Comparison of ENCODE assay signal across 8 cellular contexts in the genomic region with DNA sequence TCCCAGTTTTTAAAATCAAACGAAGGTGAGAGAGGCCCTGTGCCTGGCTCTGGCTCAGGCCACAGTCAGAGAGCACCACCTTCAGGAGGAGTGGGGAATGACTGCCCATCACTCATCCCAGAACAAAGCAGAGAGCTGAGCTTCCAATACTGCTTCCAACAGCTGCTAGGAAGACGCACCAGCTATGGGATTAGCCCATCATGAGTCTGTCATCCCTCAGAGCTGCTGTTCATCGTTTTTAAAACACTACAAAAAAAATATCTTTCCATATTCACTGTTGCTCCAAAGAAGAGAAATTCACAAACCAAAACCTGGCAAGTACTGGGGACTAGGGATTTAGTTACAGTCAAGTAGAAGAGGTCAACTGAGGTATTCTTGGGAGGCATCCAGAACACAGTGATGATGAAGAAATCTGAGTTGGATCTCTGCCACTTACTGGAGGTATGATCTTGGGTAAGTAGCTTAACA.
DNase-seq lines count a peak whose midpoint lies in the region; ATAC-seq and TF ChIP-seq lines count a peak whose summit lies in the region.

No MANE protein-coding gene starts in this region.

- H4K20me1 ChIP-seq in PC-9 (ENCODE audit: insufficient read depth): no peaks in the 10 kb centered on the region; the same call in 1 of the 2 replicates

- ATAC-seq in GM18502 (IDR thresholded peaks at IDR 0.05; ENCODE audit: poor library complexity, unreplicated experiment) (peak; percentile 64), HG03097 (IDR thresholded peaks at IDR 0.05; ENCODE audit: low FRiP score, unreplicated experiment) (no peak)

- H3K27me3 ChIP-seq in PC-9 (ENCODE audit: insufficient read depth, low read depth): no peaks in the 10 kb centered on the region
- no peaks in the 10 kb centered on the region for H3K27me3 ChIP-seq in skeletal muscle tissue (ENCODE audit: control insufficient read depth in 3 of 3, insufficient read depth in 3 of 3, low read length in 3 of 3)

- no TSS peak for BruUV-seq in PC-9 (replicated peaks; lab: Mats Ljungman, UMichigan)

- no peaks in the 10 kb centered on the region for H3K79me2 ChIP-seq in PC-9 (ENCODE audit: low read depth)

- H3K9me2 ChIP-seq in PC-9 (ENCODE audit: insufficient read depth): no peaks in the 10 kb centered on the region

- intact Hi-C loops in PC-9 (cut with micrococcal nuclease; ENCODE audit: unreplicated experiment): loop anchor here (5.0 to 10.0 kb wide), 2 partner anchors 515 to 1103 kb away; no protein-coding TSS in a partner anchor

- H3K9ac ChIP-seq in skeletal muscle tissue (ENCODE audit: low read depth in 1 of 3, low read length in 3 of 3): peak overlapping the region in 1 of 3 donors; percentile 8

- H3K4me1 ChIP-seq in PC-9 (replicated peaks; ENCODE audit: insufficient read depth): no peaks in the 10 kb centered on the region
- peaks cover 17 to 32% (median 21%) of the 10 kb centered on the region in 3 donors for H3K4me1 ChIP-seq in skeletal muscle tissue (ENCODE audit: control insufficient read depth in 3 of 3, insufficient read depth in 3 of 3, low read length in 3 of 3)

- H2AFZ ChIP-seq in PC-9: no peak overlapping the region

- CTCF ChIA-PET in PC-9 (lab: Charles Lee): interaction anchor here (0.6 to 1.1 kb wide), 3 partner anchors 9 to 408 kb away, joined by 3 to 4 read pairs (median 3); no protein-coding TSS in a partner anchor

- no peaks in the 10 kb centered on the region for H3K9me3 ChIP-seq in PC-9 (ENCODE audit: insufficient read depth, low read depth)
- H3K9me3 ChIP-seq in skeletal muscle tissue (ENCODE audit: control insufficient read depth in 3 of 3, low read length in 3 of 3): no peaks in the 10 kb centered on the region

- H3K4me2 ChIP-seq in PC-9: no peak overlapping the region

- in situ Hi-C loops in T47D (cut with HindIII; ENCODE audit: low pct_unique_long_range_greater_than_20kb, low sequenced_read_pairs): no loop called here

- H3K36me3 ChIP-seq in PC-9 (ENCODE audit: low read depth) (no peaks in the 10 kb centered on the region), skeletal muscle tissue (ENCODE audit: control insufficient read depth in 3 of 3, insufficient read depth in 3 of 3, low read length in 3 of 3) (peaks cover 2 to 26% (median 18%) of the 10 kb centered on the region in 3 donors)

- peaks cover 9% of the 10 kb centered on the region; the same call in 1 of the 2 replicates for H3F3A ChIP-seq in PC-9 (ENCODE audit: insufficient read depth, low read depth)

- peak; percentile 36 to 40 for DNase-seq in AML-193 (lab: John Stamatoyannopoulos, UW)
- peak; percentile 19 for DNase-seq in HS-27A (ENCODE audit: low read depth)
- peak; percentile 43 to 52 for DNase-seq in PC-9
- DNase-seq in T47D (ENCODE audit: low read depth in 1 of 2, low spot score in 1 of 2): peak; percentile 46 to 76
- DNase-seq in iPS-NIHi11 (ENCODE audit: low spot score): peak; percentile 78

- H3K4me3 ChIP-seq in PC-9 (no peak overlapping the region), skeletal muscle tissue (ENCODE audit: low read length in 3 of 3) (no peak overlapping the region)

- H3K27ac ChIP-seq in PC-9 (no peak overlapping the region), skeletal muscle tissue (ENCODE audit: low read depth, low read length) (peak overlapping the region; percentile 18)

- TF ChIP-seq CTCF in PC-9 (conservative IDR thresholded peaks at IDR 0.05): peak; percentile 90

- POLR2A ChIA-PET in PC-9 (lab: Charles Lee; ENCODE audit: unreplicated experiment): interaction anchor here (0.6 kb wide), 1 partner anchor 767 kb away, joined by 3 read pairs; no protein-coding TSS in a partner anchor

Comparison
In these comparisons a context has a peak if more than half of its experiments do, and no peak if none do; other contexts are left out.
1. DNase-seq: peak in every context shown above with its lines; median percentile 78 in iPS-NIHi11; 61 in T47D; 48 in PC-9; 38 in AML-193; 19 in HS-27A.